8 cellular contexts compared by ENCODE assay signal in the genomic region with DNA sequence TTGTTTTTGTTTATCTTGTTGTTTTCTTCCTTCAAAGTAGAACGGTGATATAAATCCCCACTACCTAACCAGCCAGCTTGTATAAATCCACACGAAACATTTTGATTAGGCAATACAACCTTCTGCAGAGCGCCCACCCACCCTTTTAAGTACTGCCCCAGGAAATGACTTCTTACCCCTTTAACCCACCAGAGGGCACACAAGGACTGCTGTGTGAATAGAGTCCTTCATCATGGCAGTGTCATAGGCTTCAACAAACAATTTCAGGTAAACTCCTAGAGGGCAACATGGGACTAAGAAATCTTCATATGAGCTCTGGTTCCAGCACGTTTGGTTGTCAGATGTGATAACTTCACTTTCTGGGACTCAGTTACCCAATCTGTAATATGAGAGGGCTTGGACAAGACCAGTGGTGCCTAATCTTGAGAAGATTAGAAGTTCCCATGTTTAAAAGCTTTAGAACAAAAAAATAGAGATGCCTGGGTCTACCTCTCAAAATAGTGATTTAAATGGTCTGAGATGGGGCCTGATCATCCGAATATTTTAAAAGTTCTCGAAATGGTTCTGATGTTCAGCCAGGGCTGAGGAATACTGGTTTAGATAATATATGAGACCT. TPM values are rescaled to one million over a fixed set of nuclear protein-coding genes. Genes with fewer than 3 reads are reported as not detected.
DNase-seq lines count a peak whose midpoint lies in the region; ATAC-seq, FAIRE-seq and TF ChIP-seq lines count a peak whose summit lies in the region.

No MANE protein-coding gene starts in this region.

- peak; percentile 40 for FAIRE-seq in GM12891 (lab: Jason Lieb, UNC)

- peak; percentile 85 for TF ChIP-seq CTCF in cardiac fibroblast (IDR thresholded peaks at IDR 0.05; ENCODE audit: low read depth, low read length)
- TF ChIP-seq CTCF in kidney epithelial cell (IDR thresholded peaks at IDR 0.05; ENCODE audit: insufficient read depth, low read length, poor library complexity, severe bottlenecking): peak; percentile 91

- TF ChIP-seq POLR2A in GM12891 (IDR thresholded peaks at IDR 0.05; ENCODE audit: low read depth, low read length): no peak

- no peaks in the 10 kb centered on the region for H3K36me3 ChIP-seq in kidney epithelial cell (ENCODE audit: control insufficient read depth, insufficient read depth, low read length)

- H3K27me3 ChIP-seq in kidney epithelial cell (ENCODE audit: control insufficient read depth, insufficient read depth, low read length): no peaks in the 10 kb centered on the region

- H3K4me3 ChIP-seq in cardiac fibroblast (replicated peaks in 1 of 2; ENCODE audit: low read depth in 2 of 2, low read length in 2 of 2) (no peak overlapping the region), kidney epithelial cell (ENCODE audit: low read depth, low read length) (no peak overlapping the region)

- DNase-seq in 8988T (peak; percentile 28), GM12891 (ENCODE audit: insufficient read length, low spot score) (no peak), NCI-H187 treated with DMSO at 0.1 percent for 48 hours (lab: John Stamatoyannopoulos, UW) (peak; percentile 47), T follicular helper cell (ENCODE audit: low read depth) (peak; percentile 10), cardiac fibroblast (ENCODE audit: low read depth in 2 of 2) (peak; percentile 89), kidney epithelial cell (ENCODE audit: low read depth) (peak; percentile 47)
- peak; percentile 14 to 32 for DNase-seq in stimulated activated CD4-positive, alpha-beta T cell treated with anti-CD3 and anti-CD28 coated beads, Interleukin-4, amount 100 ng/mL, for 48 hours (ENCODE audit: low read depth in 2 of 2)

- ATAC-seq in HG02885 (IDR thresholded peaks at IDR 0.05; ENCODE audit: poor library complexity, unreplicated experiment): peak; percentile 68

TF ChIP-seq in GM12891, 5 proteins besides CTCF, POLR2A, EP300 and RAD21:
- TF ChIP-seq SPI1 (IDR thresholded peaks at IDR 0.05; ENCODE audit: low read depth, low read length): no peak
- no peak for TF ChIP-seq PAX5 (IDR thresholded peaks at IDR 0.05; ENCODE audit: insufficient read depth, low read length, severe bottlenecking)
- TF ChIP-seq TAF1 (IDR thresholded peaks at IDR 0.05; ENCODE audit: low read depth, low read length): no peak
- TF ChIP-seq POU2F2 (IDR thresholded peaks at IDR 0.05; ENCODE audit: low read depth, low read length): no peak

RNA-seq across cellular contexts. Expression of a gene that starts 56.1 kb away (rescaled TPM):
- 0.54 TPM for polyA plus RNA-seq in GM12891 (2012; ENCODE audit: low read depth, missing spikeins)
- total RNA-seq in kidney epithelial cell: 1.8 and 3.7 TPM in 2 replicates
